ENCODE assay signal across 8 cellular contexts in the genomic region with DNA sequence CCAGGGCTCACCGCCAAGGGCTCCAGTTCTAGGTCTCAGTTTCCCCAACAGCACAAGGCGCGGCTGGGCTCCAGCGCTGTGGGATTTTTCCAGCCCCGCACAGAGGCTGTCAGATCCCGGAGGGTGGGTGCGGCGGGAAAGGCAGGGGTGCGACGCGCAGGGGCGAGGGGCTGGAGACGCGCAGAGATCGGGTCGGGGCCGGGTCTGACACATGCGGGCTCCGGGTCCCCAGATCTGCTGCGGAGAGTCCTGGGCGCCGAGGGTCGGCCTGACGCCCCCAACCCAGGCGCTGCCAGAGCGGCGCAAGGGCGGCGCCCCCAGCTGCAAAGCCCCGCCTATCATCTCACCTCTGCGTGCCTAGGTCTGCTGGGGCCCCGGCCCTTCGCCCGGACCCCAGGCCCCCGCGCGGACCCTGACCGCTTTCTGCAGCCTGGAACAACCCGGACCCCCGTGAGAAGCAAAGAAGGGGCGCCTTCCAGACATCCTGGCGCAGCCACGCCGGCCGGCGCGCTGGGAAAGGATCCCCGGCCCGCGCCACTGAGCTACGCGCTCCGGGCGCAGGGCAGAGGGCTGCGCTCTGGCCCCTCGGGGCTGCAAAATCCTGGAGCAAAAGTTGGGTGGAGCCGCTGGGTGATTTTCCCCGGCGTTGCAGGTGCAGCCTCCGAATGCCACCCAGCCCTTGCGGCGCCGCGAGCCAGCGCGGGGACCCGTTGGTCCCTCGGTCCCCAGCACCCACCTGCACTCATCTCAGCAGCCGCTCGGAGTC. TPM values are rescaled to one million over a fixed set of nuclear protein-coding genes. Genes with fewer than 3 reads are reported as not detected.
DNase-seq lines count a peak whose midpoint lies in the region; ATAC-seq and TF ChIP-seq lines count a peak whose summit lies in the region.

No MANE protein-coding gene starts in this region.

- H3K4me2 ChIP-seq in DOHH2 (ENCODE audit: low read length) = peak overlapping the region; percentile 85
- peak overlapping the region; percentile 64 for H3K4me2 ChIP-seq in OCI-LY1 (ENCODE audit: low read length)

- H3K4me3 ChIP-seq in DOHH2 (ENCODE audit: low read length) = peak overlapping the region; percentile 79
- H3K4me3 ChIP-seq in OCI-LY1 (ENCODE audit: low read depth, low read length, poor library complexity, severe bottlenecking) = peak overlapping the region; percentile 56
- peak overlapping the region; percentile 59 to 81 for H3K4me3 ChIP-seq in esophagus (ENCODE audit: low read depth in 1 of 2, low read length in 2 of 2)

- H3F3A ChIP-seq in DOHH2 (ENCODE audit: control insufficient read depth, insufficient read depth) (0 out of 2 replicates have a peak, but pooled peaks cover 2% of the 10 kb centered on the region), OCI-LY1 (ENCODE audit: insufficient read depth, low read length) (no peaks in the 10 kb centered on the region)

- WGBS in esophagus, 2 donors = 3% methylated on average over 64 to 70 of the region's 70 CpGs

- H3K9me3 ChIP-seq in DOHH2 (ENCODE audit: control insufficient read depth, insufficient read depth, low read length) (no peaks in the 10 kb centered on the region), OCI-LY1 (ENCODE audit: low read length) (no peaks in the 10 kb centered on the region), esophagus (ENCODE audit: control insufficient read depth in 2 of 2, insufficient read depth in 1 of 2, low read depth in 1 of 2, low read length in 1 of 2) (no peaks in the 10 kb centered on the region)

- peak overlapping the region; percentile 35; the same call in 1 of the 2 replicates for H3K9ac ChIP-seq in OCI-LY1 (ENCODE audit: low read length)

- peaks cover 9% of the 10 kb centered on the region for H3K4me1 Mint-ChIP-seq in osteocyte (ENCODE audit: unreplicated experiment)

- H2AFZ ChIP-seq in OCI-LY1 (ENCODE audit: low read length) = no peak overlapping the region

- no peaks in the 10 kb centered on the region for H3K36me3 ChIP-seq in DOHH2 (ENCODE audit: control insufficient read depth, low read length)
- no peaks in the 10 kb centered on the region; the same call in 1 of the 2 replicates for H3K36me3 ChIP-seq in OCI-LY1 (ENCODE audit: insufficient read depth, low read length)
- H3K36me3 ChIP-seq in esophagus (ENCODE audit: control insufficient read depth in 2 of 2, insufficient read depth in 2 of 2, low read length in 1 of 2) = no peaks in the 10 kb centered on the region

- DNase-seq in osteocyte (ENCODE audit: extremely low spot score, unreplicated experiment) (no peak), NCI-H2171 (lab: John Stamatoyannopoulos, UW) (no peak), activated gamma-delta T cell treated with Interleukin-2 at 50 U/mL for 16 hours (no peak)

- H3K4me3 Mint-ChIP-seq in osteocyte (ENCODE audit: unreplicated experiment) = peak overlapping the region; percentile 52

- no peak for ATAC-seq in HG02840 (IDR thresholded peaks at IDR 0.05; ENCODE audit: low FRiP score, unreplicated experiment)
- no peak for ATAC-seq in GM19463 (IDR thresholded peaks at IDR 0.05; ENCODE audit: unreplicated experiment)

- H3K9me2 ChIP-seq in DOHH2 (replicated peaks; ENCODE audit: control insufficient read depth, low read length) = no peaks in the 10 kb centered on the region
- no peaks in the 10 kb centered on the region for H3K9me2 ChIP-seq in OCI-LY1 (ENCODE audit: low read depth, low read length)

- H3K4me1 ChIP-seq in DOHH2 (ENCODE audit: control insufficient read depth, low read length) (peaks cover 52% of the 10 kb centered on the region), OCI-LY1 (ENCODE audit: insufficient read depth, low read length, severe bottlenecking) (peaks cover 26% of the 10 kb centered on the region), esophagus (ENCODE audit: control insufficient read depth in 2 of 2, insufficient read depth in 2 of 2, low read length in 1 of 2) (peaks cover 3 to 20% of the 10 kb centered on the region in 2 donors)

- no peak overlapping the region for H3K27ac ChIP-seq in DOHH2 (ENCODE audit: low read depth, low read length)
- H3K27ac ChIP-seq in OCI-LY1 (ENCODE audit: low read depth, low read length, poor library complexity, severe bottlenecking) = no peak overlapping the region
- H3K27ac ChIP-seq in esophagus (ENCODE audit: low read depth in 2 of 2, low read length in 1 of 2) = peak overlapping the region; percentile 8 to 37

- no peak for TF ChIP-seq CTCF in DOHH2 (IDR thresholded peaks at IDR 0.05; ENCODE audit: low read depth, low read length, poor library complexity, severe bottlenecking)
- no peak for TF ChIP-seq CTCF in OCI-LY1 (IDR thresholded peaks at IDR 0.05; ENCODE audit: low read length)
- TF ChIP-seq CTCF in osteocyte (IDR thresholded peaks at IDR 0.05) = no peak

- H3K27ac Mint-ChIP-seq in osteocyte (ENCODE audit: unreplicated experiment) = no peak overlapping the region

- H3K27me3 Mint-ChIP-seq in osteocyte (ENCODE audit: unreplicated experiment) = peaks cover 23% of the 10 kb centered on the region

- peaks cover 3% of the 10 kb centered on the region for H3K36me3 Mint-ChIP-seq in osteocyte (ENCODE audit: unreplicated experiment)

- H4K20me1 ChIP-seq in DOHH2 (ENCODE audit: control insufficient read depth, insufficient read depth, low read depth, low read length) (no peaks in the 10 kb centered on the region), OCI-LY1 (ENCODE audit: insufficient read depth, low read length) (no peaks in the 10 kb centered on the region)

- H3K79me2 ChIP-seq in DOHH2 (ENCODE audit: control insufficient read depth, low read length) (peaks cover 15% of the 10 kb centered on the region), OCI-LY1 (ENCODE audit: insufficient read depth, low read length) (no peaks in the 10 kb centered on the region)

- H3K27me3 ChIP-seq in DOHH2 (ENCODE audit: control insufficient read depth, low read length) (no peaks in the 10 kb centered on the region), OCI-LY1 (ENCODE audit: insufficient read depth, low read length) (no peaks in the 10 kb centered on the region), esophagus (ENCODE audit: control insufficient read depth in 1 of 2, insufficient read depth in 2 of 2, low read length in 2 of 2) (no peaks in the 10 kb centered on the region)

- no peaks in the 10 kb centered on the region for H3K9me3 Mint-ChIP-seq in osteocyte (ENCODE audit: unreplicated experiment)

RNA-seq across cellular contexts. Expression of a gene that starts 0.5 kb away (rescaled TPM):
- 10 to 100 TPM; 12.4 to 14.4 TPM for polyA plus RNA-seq in esophagus
- total RNA-seq in osteocyte = 0.24 and 0.31 TPM in 2 replicates

RNA-seq across cellular contexts. Expression of a gene that starts 41.0 kb away (rescaled TPM):
- 10 to 100 TPM; 18.0 to 19.2 TPM for polyA plus RNA-seq in esophagus
- total RNA-seq in osteocyte = 0.70 and 1.6 TPM in 2 replicates

Comparison
In these comparisons a context has a peak if more than half of its experiments do, and no peak if none do; other contexts are left out.
1. H3K27ac ChIP-seq: peak in esophagus (2 of 2); none in DOHH2 (single experiment) and OCI-LY1 (single experiment).
2. Peak in every context shown above with its lines, with median percentiles within 50 percentile points of each other: H3K4me3 ChIP-seq.